ENCODE assay signal across 21 cellular contexts in the genomic region with DNA sequence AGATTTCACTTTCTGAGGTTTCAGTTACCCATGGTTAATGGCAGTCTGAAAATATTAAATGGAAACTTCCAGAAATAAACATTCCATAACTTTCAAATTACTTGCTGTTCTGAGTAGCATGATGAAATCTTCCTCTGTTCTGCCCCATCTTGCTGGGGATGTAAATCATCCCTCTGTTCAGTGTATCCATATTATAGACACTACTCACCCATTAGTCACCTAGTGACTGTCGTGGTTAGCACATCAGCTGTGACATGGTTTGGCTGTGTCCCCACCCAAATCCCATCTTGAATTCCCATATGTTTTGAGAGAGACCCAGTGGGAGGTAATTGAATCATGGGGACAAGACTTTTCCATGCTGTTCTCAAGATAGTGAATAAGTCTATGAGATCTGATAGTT.
DNase-seq lines count a peak whose midpoint lies in the region; ATAC-seq and TF ChIP-seq lines count a peak whose summit lies in the region.
"Had no signal": no experiment of that assay in that cellular context is flagged by ENCODE, and none has a peak within 500 bp of the region (broad histone marks: within the 10 kb centered on the region; RNA-seq: fewer than 3 reads in every experiment).

No MANE protein-coding gene starts in this region.

- H3K4me2 ChIP-seq in fibroblast of lung (ENCODE audit: extremely low read depth, insufficient read depth, low read length) = no peak overlapping the region

- no peak overlapping the region for H2AFZ ChIP-seq in fibroblast of lung (ENCODE audit: low read length)

- H3K9ac ChIP-seq in fibroblast of lung (ENCODE audit: insufficient read depth, low read length) = no peak overlapping the region

- no peaks in the 10 kb centered on the region for H3K36me3 ChIP-seq in fibroblast of lung (ENCODE audit: control insufficient read depth, insufficient read depth, low read length)
- H3K36me3 ChIP-seq: gastroesophageal sphincter had no signal

- no peaks in the 10 kb centered on the region for H3K79me2 ChIP-seq in fibroblast of lung (ENCODE audit: control insufficient read depth, insufficient read depth, low read length)

- H3K4me1 ChIP-seq in fibroblast of lung (ENCODE audit: control insufficient read depth, extremely low read depth, insufficient read depth, low read length) = no peaks in the 10 kb centered on the region
- H3K4me1 ChIP-seq: gastroesophageal sphincter had no signal

- H4K20me1 ChIP-seq in fibroblast of lung (ENCODE audit: control insufficient read depth, extremely low read depth, insufficient read depth, low read length) = no peaks in the 10 kb centered on the region

- no peaks in the 10 kb centered on the region for H3K9me3 ChIP-seq in fibroblast of lung (ENCODE audit: control insufficient read depth, insufficient read depth, low read depth, low read length)
- H3K9me3 ChIP-seq: gastroesophageal sphincter had no signal

- no peak for TF ChIP-seq CTCF in fibroblast of lung (conservative IDR thresholded peaks at IDR 0.05 in 1 of 2, IDR thresholded peaks at IDR 0.05 in 1 of 2; ENCODE audit: low read depth in 1 of 2, low read length in 2 of 2)

- H3K4me3 ChIP-seq in fibroblast of lung (replicated peaks in 1 of 4; ENCODE audit: control extremely low read depth in 1 of 4, insufficient read depth in 1 of 4, low read depth in 3 of 4, low read length in 4 of 4) (no peak overlapping the region), skeletal muscle cell (ENCODE audit: low read depth, low read length) (no peak overlapping the region)
- H3K4me3 ChIP-seq: gastroesophageal sphincter had no signal

- H3K27me3 ChIP-seq in fibroblast of lung (ENCODE audit: control insufficient read depth, insufficient read depth, low read length) = no peaks in the 10 kb centered on the region
- H3K27me3 ChIP-seq: gastroesophageal sphincter had no signal

- H3K27ac ChIP-seq in fibroblast of lung (ENCODE audit: insufficient read depth, low read length) = no peak overlapping the region
- H3K27ac ChIP-seq: gastroesophageal sphincter had no signal

- peak; percentile 25 for DNase-seq in GM04503 (ENCODE audit: low read depth)
- peak; percentile 36 for DNase-seq in RKO (ENCODE audit: low spot score)
- DNase-seq in fibroblast of lung (ENCODE audit: low read depth in 2 of 2) = peak; percentile 4 to 14
- DNase-seq in skeletal muscle cell (ENCODE audit: low read depth) = peak; percentile 39
- no peak for DNase-seq in NCI-H2171 (lab: John Stamatoyannopoulos, UW)
- DNase-seq: activated CD4-positive, alpha-beta T cell treated with anti-CD3 and anti-CD28 coated beads for 1 hour; activated CD8-positive, alpha-beta T cell treated with anti-CD3 and anti-CD28 coated beads, Interleukin-2, amount 10 ng/mL, durations not matched to agents 7 days and 5 days; activated gamma-delta T cell treated with Interleukin-2 at 50 U/mL for 16 hours; DMS79; KG1; NCI-H2029; NCI-H446; occipital lobe; SIG-M5; small intestine; stimulated activated CD4-positive, alpha-beta T cell treated with anti-CD3 and anti-CD28 coated beads, Interleukin-2, amount 100 ng/mL, for 24 hours; T-cell had no signal

- ATAC-seq in HG02763 (IDR thresholded peaks at IDR 0.05; ENCODE audit: unreplicated experiment) = no peak
- no peak for ATAC-seq in HG03039 (IDR thresholded peaks at IDR 0.05; ENCODE audit: unreplicated experiment)
- ATAC-seq: activated CD8-positive, alpha-beta T cell treated with anti-CD3 and anti-CD28 coated beads, Interleukin-2, amount 10 ng/mL, durations not matched to agents 7 days and 5 days; gastroesophageal sphincter; stimulated activated effector memory CD8-positive, alpha-beta T cell treated with anti-CD3 and anti-CD28 coated beads, Interleukin-12 subunit alpha, Interleukin-12 subunit beta, amount 100 ng/mL, for 72 hours; T-cell had no signal
